18 cellular contexts compared by ENCODE assay signal in genomic region chr13:38376551-38376950, GRCh38. TPM values are rescaled to one million over a fixed set of nuclear protein-coding genes. Genes with fewer than 3 reads are reported as not detected.
DNase-seq lines count a peak whose midpoint lies in the region; TF ChIP-seq lines count a peak whose summit lies in the region.
"Had no signal": no experiment of that assay in that cellular context is flagged by ENCODE, and none has a peak within 500 bp of the region (broad histone marks: within the 10 kb centered on the region; RNA-seq: fewer than 3 reads in every experiment).

No MANE protein-coding gene starts in this region.

- peak; percentile 35 for DNase-seq in AG10803 (ENCODE audit: low read depth)
- DNase-seq in AML-193 (lab: John Stamatoyannopoulos, UW), result peak; percentile 23 to 37
- peak; percentile 47 for DNase-seq in MV-4-11 (lab: John Stamatoyannopoulos, UW)
- DNase-seq in fibroblast of gingiva (ENCODE audit: low read depth), result peak; percentile 24
- no peak for DNase-seq in immature natural killer cell
- no peak for DNase-seq in cerebellar cortex (ENCODE audit: low spot score)
- no peak for DNase-seq in effector CD4-positive, alpha-beta T cell
- DNase-seq: C1 segment of cervical spinal cord; CD8-positive, alpha-beta T cell; DND-41; NCI-H1048; NCI-H1417 treated with DMSO at 0.1 percent for 48 hours; NCI-H187 treated with DMSO at 0.1 percent for 48 hours; NCI-H2171 treated with DMSO at 0.1 percent for 48 hours; NCI-H524 treated with DMSO at 0.1 percent for 48 hours; NCI-H82 had no signal

- peaks cover 3 to 4% (median 4%) of the 10 kb centered on the region in 3 donors for H3K27me3 Mint-ChIP-seq in immature natural killer cell (ENCODE audit: low read depth in 3 of 3)

- H3K36me3 Mint-ChIP-seq in immature natural killer cell, result no peaks in the 10 kb centered on the region
- H3K36me3 Mint-ChIP-seq: CD8-positive, alpha-beta T cell; IgD-negative memory B cell had no signal

- no peak for TF ChIP-seq CTCF in AG10803 (conservative IDR thresholded peaks at IDR 0.05; ENCODE audit: low read length)

- no peak overlapping the region for H3K4me3 Mint-ChIP-seq in immature natural killer cell
- H3K4me3 Mint-ChIP-seq: CD8-positive, alpha-beta T cell; GM23338; IgD-negative memory B cell had no signal

- H3K4me1 Mint-ChIP-seq in immature natural killer cell, result no peaks in the 10 kb centered on the region
- H3K4me1 Mint-ChIP-seq: GM23338, IgD-negative memory B cell had no signal

- no peak overlapping the region for H3K27ac Mint-ChIP-seq in immature natural killer cell
- H3K27ac Mint-ChIP-seq: CD8-positive, alpha-beta T cell; GM23338; IgD-negative memory B cell had no signal

- peaks cover 0 to 9% (median 4%) of the 10 kb centered on the region in 6 donors for H3K9me3 Mint-ChIP-seq in immature natural killer cell
- H3K9me3 Mint-ChIP-seq: GM23338 had no signal

- no peak overlapping the region for H3K4me3 ChIP-seq in AG10803 (ENCODE audit: low read length)
- H3K4me3 ChIP-seq: GM23338 had no signal

RNA-seq across cellular contexts. Expression of gene UFM1, which starts 26.9 kb away (rescaled TPM):
- 10 to 100 TPM; 52.3 to 64.8 (median 57.6) TPM for polyA plus RNA-seq in immature natural killer cell

Comparison
In these comparisons a context has a peak if more than half of its experiments do, and no peak if none do; other contexts are left out.
1. DNase-seq: peak in AG10803 (single experiment), AML-193 (2 of 2), MV-4-11 (single experiment) and fibroblast of gingiva (single experiment); none in immature natural killer cell (0 of 3), cerebellar cortex (single experiment) and effector CD4-positive, alpha-beta T cell (single experiment).